Comparison of ENCODE assay signal across 11 cellular contexts in the genomic region with DNA sequence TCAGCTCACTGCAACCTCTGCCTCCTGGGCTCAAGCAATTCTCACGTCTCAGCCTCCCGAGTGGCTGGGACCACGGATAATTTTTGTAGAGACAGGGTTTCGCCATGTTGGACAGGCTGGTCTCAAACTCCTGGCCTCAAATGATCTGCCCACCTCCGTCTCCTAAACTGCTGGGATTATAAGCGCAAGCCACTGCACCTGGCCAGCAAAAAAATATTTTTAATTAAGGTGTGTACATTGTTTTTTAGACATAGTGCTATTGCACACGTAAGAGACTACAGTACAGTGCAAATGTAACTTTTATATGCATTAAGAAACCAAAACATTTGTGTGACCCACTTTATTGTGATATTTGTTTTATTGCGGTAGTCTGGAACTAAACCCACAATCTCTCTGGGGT. TPM values are rescaled to one million over a fixed set of nuclear protein-coding genes. Genes with fewer than 3 reads are reported as not detected.
"Had no signal": no experiment of that assay in that cellular context is flagged by ENCODE, and none has a peak within 500 bp of the region (broad histone marks: within the 10 kb centered on the region; RNA-seq: fewer than 3 reads in every experiment).

No MANE protein-coding gene starts in this region.

- ATAC-seq: HepG2, K562 had no signal

- H3K4me3 ChIP-seq: K562 had no signal

- H3K4me2 ChIP-seq: KMS-11 had no signal

- H3K27ac ChIP-seq: HL-60, KMS-11 had no signal

- FAIRE-seq: HepG2, HTR-8/SVneo, K562 had no signal

- H3K9ac ChIP-seq: KMS-11 had no signal

- DNase-seq: IMR-90, KBM-7, KG1 had no signal

RNA-seq across cellular contexts. Expression of a gene that starts 49.0 kb away (rescaled TPM):
- total RNA-seq: HepG2, HT-29, HT1080, IMR-90 had no signal
- polyA plus RNA-seq: IgD-negative memory B cell, IMR-90 had no signal
